Comparison of ENCODE assay signal across 1 cellular context in genomic region chrX:129678881-129679195, GRCh38.
TF ChIP-seq lines count a peak whose summit lies in the region.

No MANE protein-coding gene starts in this region.

TF ChIP-seq in GM12878, 131 proteins besides CTCF, POLR2A, EP300 and RAD21:
- TF ChIP-seq ZNF217 (IDR thresholded peaks at IDR 0.05) (no peak), TCF12 (IDR thresholded peaks at IDR 0.05; ENCODE audit: low read depth, low read length) (no peak), BACH1 (IDR thresholded peaks at IDR 0.05; ENCODE audit: borderline replicate concordance) (no peak), ZBTB11 (CRISPR knock-in tag; IDR thresholded peaks at IDR 0.05) (no peak), POLR2AphosphoS2 (IDR thresholded peaks at IDR 0.05; ENCODE audit: low read depth, low read length) (no peak), SREBF1 (IDR thresholded peaks at IDR 0.05; ENCODE audit: low read length) (no peak)
- TF ChIP-seq, protein P1, sequence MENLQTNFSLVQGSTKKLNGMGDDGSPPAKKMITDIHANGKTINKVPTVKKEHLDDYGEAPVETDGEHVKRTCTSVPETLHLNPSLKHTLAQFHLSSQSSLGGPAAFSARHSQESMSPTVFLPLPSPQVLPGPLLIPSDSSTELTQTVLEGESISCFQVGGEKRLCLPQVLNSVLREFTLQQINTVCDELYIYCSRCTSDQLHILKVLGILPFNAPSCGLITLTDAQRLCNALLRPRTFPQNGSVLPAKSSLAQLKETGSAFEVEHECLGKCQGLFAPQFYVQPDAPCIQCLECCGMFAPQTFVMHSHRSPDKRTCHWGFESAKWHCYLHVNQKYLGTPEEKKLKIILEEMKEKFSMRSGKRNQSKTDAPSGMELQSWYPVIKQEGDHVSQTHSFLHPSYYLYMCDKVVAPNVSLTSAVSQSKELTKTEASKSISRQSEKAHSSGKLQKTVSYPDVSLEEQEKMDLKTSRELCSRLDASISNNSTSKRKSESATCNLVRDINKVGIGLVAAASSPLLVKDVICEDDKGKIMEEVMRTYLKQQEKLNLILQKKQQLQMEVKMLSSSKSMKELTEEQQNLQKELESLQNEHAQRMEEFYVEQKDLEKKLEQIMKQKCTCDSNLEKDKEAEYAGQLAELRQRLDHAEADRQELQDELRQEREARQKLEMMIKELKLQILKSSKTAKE (IDR thresholded peaks at IDR 0.05; ENCODE audit: low read depth, poor library complexity, severe bottlenecking): no peak
